Comparison of ENCODE assay signal across 20 cellular contexts in the genomic region with DNA sequence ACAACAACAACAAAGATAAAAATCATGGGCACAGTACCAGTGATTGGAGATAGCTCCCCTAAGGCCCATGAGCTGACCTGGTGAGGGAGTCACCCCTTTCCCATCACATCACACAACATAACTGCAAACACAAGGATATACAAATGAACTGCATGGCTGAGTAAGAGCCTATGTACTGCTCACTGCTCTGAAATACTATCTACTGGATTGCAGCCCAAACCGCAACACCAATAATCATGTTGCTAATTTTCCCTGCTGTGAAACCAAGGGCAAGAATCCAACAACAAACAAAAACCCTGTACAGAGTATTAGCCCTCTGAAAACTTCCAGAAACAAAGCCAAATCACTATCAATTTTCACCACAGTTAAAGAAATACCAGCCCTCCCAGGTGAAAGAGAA.
DNase-seq lines count a peak whose midpoint lies in the region; ATAC-seq, FAIRE-seq and TF ChIP-seq lines count a peak whose summit lies in the region.
"Had no signal": no experiment of that assay in that cellular context is flagged by ENCODE, and none has a peak within 500 bp of the region (broad histone marks: within the 10 kb centered on the region; RNA-seq: fewer than 3 reads in every experiment).

No MANE protein-coding gene starts in this region.

- no peaks in the 10 kb centered on the region for H3K9me3 ChIP-seq in astrocyte (ENCODE audit: insufficient read depth, low read depth, low read length)
- H3K9me3 ChIP-seq: gastroesophageal sphincter, vagina had no signal

- ATAC-seq in activated T-cell treated with anti-CD3 and anti-CD28 coated beads, Interleukin-2, amount 50 U/mL, for 72 hours (replicated peaks in 1 of 2) = no peak
- ATAC-seq in GM19463 (IDR thresholded peaks at IDR 0.05; ENCODE audit: unreplicated experiment) = no peak
- ATAC-seq: gastroesophageal sphincter, left ventricle myocardium superior, T-helper 17 cell had no signal

- DNase-seq in AG09309 (ENCODE audit: low read depth) (peak; percentile 14), LHCN-M2 (ENCODE audit: low read depth) (peak; percentile 3), astrocyte (ENCODE audit: low read depth) (peak; percentile 70), foreskin fibroblast (peak; percentile 1 to 14), middle frontal gyrus (ENCODE audit: extremely low spot score, low spot score) (no peak), NCI-H226 (no peak)
- DNase-seq in activated T-cell treated with anti-CD3 and anti-CD28 coated beads, Interleukin-2, amount 50 U/mL, for 72 hours = no peak
- DNase-seq: activated CD4-positive, CD25-positive, alpha-beta regulatory T cell; activated gamma-delta T cell; DMS153; KBM-7; left ventricle myocardium superior; NCI-H1694; NK-92 treated with Interleukin-12 subunit alpha and Interleukin-12 subunit beta, amount 100 ng/mL, for 24 hours; T-helper 17 cell had no signal

- H2AFZ ChIP-seq in astrocyte (ENCODE audit: low read depth, low read length) = no peak overlapping the region

- no peaks in the 10 kb centered on the region for H3K27me3 ChIP-seq in astrocyte (ENCODE audit: insufficient read depth, low read length)
- H3K27me3 ChIP-seq: cardiac muscle cell, gastroesophageal sphincter, vagina had no signal

- H3K36me3 ChIP-seq in astrocyte (ENCODE audit: insufficient read depth, low read length) = no peaks in the 10 kb centered on the region
- H3K36me3 ChIP-seq: cardiac muscle cell, gastroesophageal sphincter, vagina had no signal

- no peak overlapping the region for H3K4me3 Mint-ChIP-seq in astrocyte (ENCODE audit: unreplicated experiment)
- H3K4me3 Mint-ChIP-seq in activated T-cell treated with anti-CD3 and anti-CD28 coated beads, Interleukin-2, amount 50 U/mL, for 72 hours = no peak overlapping the region
- H3K4me3 Mint-ChIP-seq: T-helper 17 cell had no signal

- no peak overlapping the region for H3K9ac ChIP-seq in astrocyte (ENCODE audit: low read length)

- no peaks in the 10 kb centered on the region for H3K4me1 ChIP-seq in astrocyte (ENCODE audit: insufficient read depth, low read length)
- H3K4me1 ChIP-seq: gastroesophageal sphincter, vagina had no signal

- no peak for FAIRE-seq in astrocyte (lab: Jason Lieb, UNC)
- FAIRE-seq: GM19239 had no signal

- no peaks in the 10 kb centered on the region for H3K36me3 Mint-ChIP-seq in astrocyte (ENCODE audit: low read depth, unreplicated experiment)
- H3K36me3 Mint-ChIP-seq in activated T-cell treated with anti-CD3 and anti-CD28 coated beads, Interleukin-2, amount 50 U/mL, for 72 hours (ENCODE audit: insufficient read depth in 2 of 2) = no peaks in the 10 kb centered on the region

- H3K9me3 Mint-ChIP-seq in astrocyte (ENCODE audit: unreplicated experiment) = no peaks in the 10 kb centered on the region
- H3K9me3 Mint-ChIP-seq in activated T-cell treated with anti-CD3 and anti-CD28 coated beads, Interleukin-2, amount 50 U/mL, for 72 hours = peaks cover 5% of the 10 kb centered on the region in 2 donors

- no peaks in the 10 kb centered on the region for H3K79me2 ChIP-seq in astrocyte (ENCODE audit: insufficient read depth, low read length)

- peaks cover 8% of the 10 kb centered on the region for H3K4me1 Mint-ChIP-seq in astrocyte (ENCODE audit: low read depth, unreplicated experiment)
- no peaks in the 10 kb centered on the region for H3K4me1 Mint-ChIP-seq in activated T-cell treated with anti-CD3 and anti-CD28 coated beads, Interleukin-2, amount 50 U/mL, for 72 hours (ENCODE audit: low read depth)
- H3K4me1 Mint-ChIP-seq: T-helper 17 cell had no signal

- no peak for TF ChIP-seq CTCF in AG09309 (IDR thresholded peaks at IDR 0.05; ENCODE audit: control insufficient read depth, insufficient read depth, low read depth, low read length, missing control alignments)
- no peak for TF ChIP-seq CTCF in astrocyte (IDR thresholded peaks at IDR 0.05; ENCODE audit: insufficient read depth, low read depth, low read length)
- no peak for TF ChIP-seq CTCF in foreskin fibroblast (IDR thresholded peaks at IDR 0.05; ENCODE audit: low read depth, low read length)

- no peak overlapping the region for H3K27ac Mint-ChIP-seq in astrocyte (ENCODE audit: unreplicated experiment)
- H3K27ac Mint-ChIP-seq in activated T-cell treated with anti-CD3 and anti-CD28 coated beads, Interleukin-2, amount 50 U/mL, for 72 hours = no peak overlapping the region
- H3K27ac Mint-ChIP-seq: T-helper 17 cell had no signal

- H3K27me3 Mint-ChIP-seq in astrocyte (ENCODE audit: low read depth, unreplicated experiment) = no peaks in the 10 kb centered on the region
- H3K27me3 Mint-ChIP-seq in activated T-cell treated with anti-CD3 and anti-CD28 coated beads, Interleukin-2, amount 50 U/mL, for 72 hours (ENCODE audit: low read depth) = no peaks in the 10 kb centered on the region
- H3K27me3 Mint-ChIP-seq: T-helper 17 cell had no signal

- H3K4me3 ChIP-seq in AG09309 (ENCODE audit: control insufficient read depth, low read depth, low read length) (no peak overlapping the region), astrocyte (ENCODE audit: insufficient read depth, low read depth, low read length) (no peak overlapping the region), foreskin fibroblast (ENCODE audit: low read depth in 1 of 2, low read length in 2 of 2) (no peak overlapping the region)
- H3K4me3 ChIP-seq: cardiac muscle cell, gastroesophageal sphincter, vagina had no signal

- H4K20me1 ChIP-seq in astrocyte (ENCODE audit: insufficient read depth, low read length) = no peaks in the 10 kb centered on the region

- H3K27ac ChIP-seq in astrocyte (ENCODE audit: low read depth, low read length) = no peak overlapping the region
- H3K27ac ChIP-seq: cardiac muscle cell, gastroesophageal sphincter, vagina had no signal

- H3K4me2 ChIP-seq in astrocyte (ENCODE audit: low read length) = no peak overlapping the region

Comparison
In these comparisons a context has a peak if more than half of its experiments do, and no peak if none do; other contexts are left out.
1. DNase-seq: peak in AG09309 (single experiment), LHCN-M2 (single experiment), astrocyte (single experiment) and foreskin fibroblast (2 of 2); none in activated T-cell treated with anti-CD3 and anti-CD28 coated beads, Interleukin-2, amount 50 U/mL, for 72 hours (0 of 2), middle frontal gyrus (single experiment) and NCI-H226 (single experiment).